Comparison of ENCODE assay signal across 9 cellular contexts in the genomic region with DNA sequence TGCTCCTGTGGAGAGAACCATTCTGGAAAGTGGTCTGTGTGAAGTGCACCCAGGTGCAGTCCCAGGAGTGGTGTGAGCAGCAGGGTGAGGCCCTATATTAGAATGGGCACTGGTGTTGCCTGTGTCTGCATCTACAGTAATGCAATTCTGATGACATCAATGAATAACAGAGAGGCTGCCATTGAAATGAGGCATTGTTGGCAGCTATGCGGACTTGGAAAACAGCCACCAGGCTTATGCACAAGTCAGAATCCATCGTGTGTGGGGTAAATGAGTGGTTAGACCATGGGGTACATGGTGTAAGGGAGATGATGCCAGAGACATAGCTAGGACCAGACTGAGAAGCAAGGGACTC. TPM values are rescaled to one million over a fixed set of nuclear protein-coding genes. Genes with fewer than 3 reads are reported as not detected.
A peak's percentile ranks its signal among the peaks of the same experiment; 100 is the strongest.
DNase-seq lines count a peak whose midpoint lies in the region; ATAC-seq and TF ChIP-seq lines count a peak whose summit lies in the region.
"Had no signal": no experiment of that assay in that cellular context is flagged by ENCODE, and none has a peak within 500 bp of the region (broad histone marks: within the 10 kb centered on the region; RNA-seq: fewer than 3 reads in every experiment).

No MANE protein-coding gene starts in this region.

- peaks cover 9 to 19% (median 14%) of the 10 kb centered on the region in 4 donors for H3K4me1 Mint-ChIP-seq in CD4-positive, alpha-beta memory T cell

- H3K79me2 ChIP-seq in mesendoderm (ENCODE audit: control insufficient read depth, insufficient read depth, low read length) = no peaks in the 10 kb centered on the region

- no peaks in the 10 kb centered on the region for H3K36me3 ChIP-seq in CD4-positive, alpha-beta memory T cell (ENCODE audit: insufficient read depth, low read length)
- H3K36me3 ChIP-seq in Peyer's patch = no peaks in the 10 kb centered on the region
- H3K36me3 ChIP-seq in mesendoderm (ENCODE audit: control insufficient read depth, insufficient read depth, low read length) = no peaks in the 10 kb centered on the region

- intact Hi-C loops in CD4-positive, alpha-beta memory T cell (cut with micrococcal nuclease) = no loop called here

- no peak overlapping the region for H3K27ac ChIP-seq in CD4-positive, alpha-beta memory T cell (ENCODE audit: low read depth, low read length)
- H3K27ac ChIP-seq in Peyer's patch (peak overlapping the region in 3 of 4 donors; percentile 64 to 92 (median 90)), mesendoderm (ENCODE audit: low read depth, low read length) (no peak overlapping the region)

- WGBS in mesendoderm (ENCODE audit: extremely low coverage, insufficient coverage, low lambda C conversion rate) = no CpG with 5 or more reads among the region's 2 CpGs

- peak overlapping the region in 4 of 7 donors; percentile 19 to 93 (median 73) for H3K27ac Mint-ChIP-seq in CD4-positive, alpha-beta memory T cell

- H3K9ac ChIP-seq in mesendoderm (ENCODE audit: low read length) = no peak overlapping the region

- ATAC-seq in GM19328 (IDR thresholded peaks at IDR 0.05; ENCODE audit: unreplicated experiment) = no peak

- TF ChIP-seq CTCF in Peyer's patch (IDR thresholded peaks at IDR 0.05) = no peak
- TF ChIP-seq CTCF in retinal pigment epithelial cell (conservative IDR thresholded peaks at IDR 0.05; ENCODE audit: low read depth, low read length) = no peak

- no peak overlapping the region for H3K4me3 ChIP-seq in CD4-positive, alpha-beta memory T cell (ENCODE audit: low read length in 2 of 2)
- H3K4me3 ChIP-seq in Peyer's patch (no peak overlapping the region), retinal pigment epithelial cell (ENCODE audit: low read length) (no peak overlapping the region), mesendoderm (ENCODE audit: low read length) (no peak overlapping the region)

- H3K4me2 ChIP-seq in mesendoderm (ENCODE audit: low read length) = no peak overlapping the region

- no peak overlapping the region for H3K56ac ChIP-seq in mesendoderm (ENCODE audit: low read length)

- H2BK15ac ChIP-seq in mesendoderm (replicated peaks; ENCODE audit: low read depth) = no peak overlapping the region

- no peaks in the 10 kb centered on the region for H3K27me3 Mint-ChIP-seq in CD4-positive, alpha-beta memory T cell

- H3K36me3 Mint-ChIP-seq in CD4-positive, alpha-beta memory T cell = no peaks in the 10 kb centered on the region

- H4K8ac ChIP-seq in mesendoderm (ENCODE audit: low read depth, low read length) = no peak overlapping the region

- TF ChIP-seq POLR2A in Peyer's patch (IDR thresholded peaks at IDR 0.05) = no peak

- H2AK5ac ChIP-seq in mesendoderm (ENCODE audit: low read length) = no peak overlapping the region

- H3K79me1 ChIP-seq in mesendoderm (ENCODE audit: low read length) = no peaks in the 10 kb centered on the region

- H3K4me3 Mint-ChIP-seq in CD4-positive, alpha-beta memory T cell = no peak overlapping the region
- H3K4me3 Mint-ChIP-seq: endodermal cell had no signal

- H4K5ac ChIP-seq in mesendoderm (ENCODE audit: low read length) = no peak overlapping the region

- no peaks in the 10 kb centered on the region for H3K9me3 Mint-ChIP-seq in CD4-positive, alpha-beta memory T cell
- H3K9me3 Mint-ChIP-seq: endodermal cell had no signal

- CTCF ChIA-PET in CD4-positive, alpha-beta memory T cell (lab: Charles Lee; ENCODE audit: partially characterized antibody) = interaction anchor here (2.4 kb wide), 1 partner anchor 9 kb away, joined by 8 read pairs; no protein-coding TSS in a partner anchor

- POLR2A ChIA-PET in CD4-positive, alpha-beta memory T cell (lab: Charles Lee; ENCODE audit: partially characterized antibody) = interaction anchor here (1.1 to 2.2 kb wide), 2 partner anchors 88 kb away, joined by 3 to 37 read pairs; a partner anchor contains a TSS

- no peak overlapping the region for H3K4ac ChIP-seq in mesendoderm (ENCODE audit: low read depth, low read length)

- H2BK120ac ChIP-seq in mesendoderm (ENCODE audit: low read depth, low read length) = no peak overlapping the region

- no peak for DNase-seq in CD4-positive, alpha-beta memory T cell
- DNase-seq in Peyer's patch (no peak), fibroblast of gingiva (ENCODE audit: low read depth) (peak; percentile 92), retinal pigment epithelial cell (ENCODE audit: low read depth) (peak; percentile 45), NCI-H2227 (lab: John Stamatoyannopoulos, UW; ENCODE audit: unreplicated experiment) (no peak), mesendoderm (no peak)
- DNase-seq in activated CD4-positive, CD25-positive, alpha-beta regulatory T cell treated with anti-CD3 and anti-CD28 coated beads, Interleukin-2, amount 50 U/mL, for 72 hours = no peak
- DNase-seq: endodermal cell had no signal

- no peak overlapping the region for H2BK5ac ChIP-seq in mesendoderm (ENCODE audit: low read length)

- no peaks in the 10 kb centered on the region for H3K27me3 ChIP-seq in CD4-positive, alpha-beta memory T cell (ENCODE audit: insufficient read depth, low read length)
- H3K27me3 ChIP-seq in Peyer's patch = no peaks in the 10 kb centered on the region
- H3K27me3 ChIP-seq in mesendoderm (ENCODE audit: insufficient read depth, low read length, poor library complexity) = no peaks in the 10 kb centered on the region

- no peak overlapping the region for H3K18ac ChIP-seq in mesendoderm (ENCODE audit: low read length)

- H3K23ac ChIP-seq in mesendoderm (ENCODE audit: low read length) = no peak overlapping the region

- no peaks in the 10 kb centered on the region for H3K9me3 ChIP-seq in CD4-positive, alpha-beta memory T cell (ENCODE audit: control insufficient read depth in 1 of 2, low read length in 2 of 2)
- no peaks in the 10 kb centered on the region for H3K9me3 ChIP-seq in Peyer's patch

- peaks cover 17% of the 10 kb centered on the region for H3K4me1 ChIP-seq in CD4-positive, alpha-beta memory T cell (ENCODE audit: insufficient read depth, low read length)
- H3K4me1 ChIP-seq in Peyer's patch = peaks cover 7 to 51% (median 11%) of the 10 kb centered on the region in 4 donors
- H3K4me1 ChIP-seq in mesendoderm (ENCODE audit: control insufficient read depth, low read depth, low read length) = no peaks in the 10 kb centered on the region

RNA-seq across cellular contexts. Expression of a gene that starts 26.6 kb away (rescaled TPM):
- 10 to 100 TPM; 14.7 to 15.1 TPM for total RNA-seq in CD4-positive, alpha-beta memory T cell
- polyA plus RNA-seq in CD4-positive, alpha-beta memory T cell = 10 to 100 TPM; 25.2 to 32.4 TPM
- total RNA-seq in Peyer's patch = 10 to 100 TPM; 13.1 to 25.9 (median 21.9) TPM
- 57.0 TPM for polyA plus RNA-seq in mesendoderm (2013, experiment 1 of 2)
- polyA plus RNA-seq in mesendoderm (2013, experiment 2 of 2) = 58.8 TPM

Comparison
In these comparisons a context has a peak if more than half of its experiments do, and no peak if none do; other contexts are left out.
1. DNase-seq: peak in fibroblast of gingiva (single experiment) and retinal pigment epithelial cell (single experiment); none in CD4-positive, alpha-beta memory T cell (0 of 5), Peyer's patch (0 of 3), activated CD4-positive, CD25-positive, alpha-beta regulatory T cell treated with anti-CD3 and anti-CD28 coated beads, Interleukin-2, amount 50 U/mL, for 72 hours (single experiment), NCI-H2227 (single experiment) and mesendoderm (single experiment).
2. H3K27ac ChIP-seq: peak in Peyer's patch (3 of 4); none in CD4-positive, alpha-beta memory T cell (single experiment) and mesendoderm (single experiment).